28 cellular contexts compared by ENCODE assay signal in the genomic region with DNA sequence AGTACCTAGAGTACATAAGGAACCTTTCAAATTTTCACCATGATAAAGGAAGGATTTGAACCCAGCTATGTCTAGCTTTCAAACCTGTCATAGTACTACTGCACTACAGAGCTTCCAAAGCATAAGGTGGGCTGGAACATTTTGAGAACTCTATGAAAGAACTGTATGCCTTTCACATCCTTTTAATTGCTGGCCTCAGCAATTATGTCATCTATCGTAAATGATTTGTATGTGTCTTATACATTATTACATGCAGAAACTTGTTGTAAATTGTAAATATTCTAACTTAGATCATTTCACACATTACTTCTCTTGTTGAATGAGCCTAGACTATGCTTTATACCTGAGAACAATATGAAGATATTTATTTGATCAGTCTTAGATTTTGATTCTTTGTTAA.
"Had no signal": no experiment of that assay in that cellular context is flagged by ENCODE, and none has a peak within 500 bp of the region (broad histone marks: within the 10 kb centered on the region; RNA-seq: fewer than 3 reads in every experiment).

No MANE protein-coding gene starts in this region.

- H3K4me1 Mint-ChIP-seq: endodermal cell, mesothelial cell of epicardium, naive B cell had no signal

- H3K27ac Mint-ChIP-seq: dendritic cell treated with granulocyte-macrophage colony-stimulating factor and Interleukin-4, amounts not matched to agents 40 ng/mL and 50 ng/mL, for 4 days; effector memory CD8-positive, alpha-beta T cell; endodermal cell; mesothelial cell of epicardium had no signal

- ATAC-seq: effector memory CD8-positive, alpha-beta T cell; esophagus mucosa; gastrocnemius medialis; heart right ventricle; left cardiac atrium; left lung; left ventricle myocardium superior; lower lobe of right lung; mucosa of descending colon had no signal

- H3K9me3 ChIP-seq: colonic mucosa, esophagus squamous epithelium, gastrocnemius medialis, left lung, lower lobe of right lung, mucosa of descending colon had no signal

- H3K36me3 Mint-ChIP-seq: mesothelial cell of epicardium, naive B cell had no signal

- H3K9me3 Mint-ChIP-seq: effector memory CD8-positive, alpha-beta T cell had no signal

- DNase-seq: colonic mucosa; cortex of kidney; effector CD8-positive, alpha-beta T cell; effector memory CD8-positive, alpha-beta T cell; endodermal cell; erythroblast; esophagus squamous epithelium; foreskin fibroblast; foreskin melanocyte; gastrocnemius medialis; glutamatergic neuron; head of caudate nucleus; heart right ventricle; hippocampal formation; left cardiac atrium; left lung; left ventricle myocardium superior; lower lobe of right lung; mesenchymal stem cell; mucosa of descending colon; naive B cell had no signal

- H3K27me3 ChIP-seq: colonic mucosa, esophagus squamous epithelium, gastrocnemius medialis, left lung had no signal

- H3K4me3 ChIP-seq: colonic mucosa, esophagus squamous epithelium, gastrocnemius medialis, heart right ventricle, left lung, lower lobe of right lung, mucosa of descending colon had no signal

- FAIRE-seq: endometrium, islet of Langerhans, keratinocyte had no signal

- H3K27me3 Mint-ChIP-seq: dendritic cell treated with granulocyte-macrophage colony-stimulating factor and Interleukin-4, amounts not matched to agents 40 ng/mL and 50 ng/mL, for 4 days had no signal

- H3K36me3 ChIP-seq: colonic mucosa, esophagus squamous epithelium, gastrocnemius medialis, heart right ventricle, left lung, lower lobe of right lung had no signal

- H3K4me1 ChIP-seq: colonic mucosa, esophagus squamous epithelium, gastrocnemius medialis, heart right ventricle, left lung, lower lobe of right lung had no signal

- H3K4me3 Mint-ChIP-seq: dendritic cell treated with granulocyte-macrophage colony-stimulating factor and Interleukin-4, amounts not matched to agents 40 ng/mL and 50 ng/mL, for 4 days; effector memory CD8-positive, alpha-beta T cell; endodermal cell; mesothelial cell of epicardium; naive B cell had no signal

- H3K27ac ChIP-seq: colonic mucosa, epithelial cell of prostate, esophagus squamous epithelium, gastrocnemius medialis, heart right ventricle, left lung, lower lobe of right lung had no signal
